Comparison of ENCODE assay signal across 1 cellular context in genomic region chr18:38359258-38359657, GRCh38.
TF ChIP-seq lines count a peak whose summit lies in the region.

No MANE protein-coding gene starts in this region.

TF ChIP-seq in H1, 55 proteins besides CTCF, POLR2A, EP300 and RAD21 (continued from another document):
- TF ChIP-seq CHD7 (IDR thresholded peaks at IDR 0.05; ENCODE audit: insufficient replicate concordance, low read length), result no peak
- no peak for TF ChIP-seq SIX5 (IDR thresholded peaks at IDR 0.05; ENCODE audit: low read depth, low read length)
- no peak for TF ChIP-seq HDAC6 (IDR thresholded peaks at IDR 0.05; ENCODE audit: low read depth, low read length)
- no peak for TF ChIP-seq RNF2 (IDR thresholded peaks at IDR 0.05; ENCODE audit: borderline replicate concordance, low read depth, low read length, missing control alignments, poor library complexity, severe bottlenecking)
- no peak for TF ChIP-seq SRF (IDR thresholded peaks at IDR 0.05; ENCODE audit: low read depth, low read length)
- no peak for TF ChIP-seq CBX8 (IDR thresholded peaks at IDR 0.05; ENCODE audit: borderline replicate concordance, low read depth, low read length)
- no peak for TF ChIP-seq KDM4A (IDR thresholded peaks at IDR 0.05; ENCODE audit: low read depth, low read length, severe bottlenecking)
- no peak for TF ChIP-seq KDM5A (IDR thresholded peaks at IDR 0.05; ENCODE audit: low read length)
- TF ChIP-seq NANOG (IDR thresholded peaks at IDR 0.05; ENCODE audit: insufficient read depth, low read depth, low read length, poor library complexity, severe bottlenecking), result no peak
TF ChIP-seq in H1: peak in this region for 0.
